Comparison of ENCODE assay signal across 9 cellular contexts in the genomic region with DNA sequence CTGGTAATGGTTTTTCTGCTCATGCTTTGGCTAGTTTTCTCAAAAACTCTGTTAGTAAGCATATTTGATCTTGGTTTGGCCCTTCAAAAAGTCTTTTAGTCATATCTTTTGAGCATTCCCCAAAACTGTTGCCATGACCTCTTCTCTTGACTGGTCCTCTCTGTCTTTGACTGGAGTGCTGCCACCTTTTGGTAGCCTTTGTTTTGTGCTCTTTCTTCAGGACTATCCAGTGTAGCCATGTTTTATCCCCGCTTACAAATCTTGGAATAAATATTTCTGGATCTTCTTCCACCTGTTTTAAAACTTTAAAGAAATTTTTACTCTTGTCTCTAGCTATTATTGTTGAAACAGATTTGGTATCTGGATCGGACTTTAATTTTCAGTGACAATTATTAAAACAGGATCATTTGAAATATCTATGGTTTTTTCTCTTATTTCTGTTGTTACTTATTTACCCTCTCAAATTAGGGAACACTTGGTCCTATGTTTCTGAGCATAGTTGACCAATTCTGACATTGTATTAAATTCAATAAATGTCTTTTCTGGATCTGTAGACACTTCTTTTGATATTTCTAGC. TPM values are rescaled to one million over a fixed set of nuclear protein-coding genes. Genes with fewer than 3 reads are reported as not detected.
DNase-seq lines count a peak whose midpoint lies in the region; ATAC-seq and TF ChIP-seq lines count a peak whose summit lies in the region.
"Had no signal": no experiment of that assay in that cellular context is flagged by ENCODE, and none has a peak within 500 bp of the region (broad histone marks: within the 10 kb centered on the region; RNA-seq: fewer than 3 reads in every experiment).

No MANE protein-coding gene starts in this region.

- H3K36me3 ChIP-seq in OCI-LY3 (replicated peaks; ENCODE audit: low read depth, low read length), result no peaks in the 10 kb centered on the region
- H3K36me3 ChIP-seq in upper lobe of left lung, result no peaks in the 10 kb centered on the region

- H3K9me3 ChIP-seq in OCI-LY3 (ENCODE audit: insufficient read depth, low read length), result no peaks in the 10 kb centered on the region
- H3K9me3 ChIP-seq in upper lobe of left lung, result no peaks in the 10 kb centered on the region

- no peaks in the 10 kb centered on the region for H3K27me3 ChIP-seq in OCI-LY3 (ENCODE audit: low read depth, low read length)
- H3K27me3 ChIP-seq in upper lobe of left lung, result no peaks in the 10 kb centered on the region

- TF ChIP-seq CTCF in AG09319 (IDR thresholded peaks at IDR 0.05; ENCODE audit: low read depth, low read length), result peak; percentile 47
- peak; percentile 48; the same call in 1 of the 2 replicates for TF ChIP-seq CTCF in GM12875 (IDR thresholded peaks at IDR 0.05; ENCODE audit: borderline replicate concordance, insufficient read depth, low read depth, low read length)
- TF ChIP-seq CTCF in OCI-LY3 (IDR thresholded peaks at IDR 0.05; ENCODE audit: low read depth, low read length), result peak; percentile 99
- peak; percentile 45 for TF ChIP-seq CTCF in fibroblast of villous mesenchyme (IDR thresholded peaks at IDR 0.05; ENCODE audit: insufficient read depth, low read depth, low read length)
- no peak for TF ChIP-seq CTCF in upper lobe of left lung (IDR thresholded peaks at IDR 0.05)

- WGBS in upper lobe of left lung, 2 donors, result 72 to 79% methylated on average over 2 of the region's 2 CpGs

- H3K27ac ChIP-seq in OCI-LY3 (ENCODE audit: low read length), result no peak overlapping the region
- no peak overlapping the region for H3K27ac ChIP-seq in upper lobe of left lung

- no peak for TF ChIP-seq POLR2A in upper lobe of left lung (IDR thresholded peaks at IDR 0.05)

- ATAC-seq in HG02970 (IDR thresholded peaks at IDR 0.05; ENCODE audit: low FRiP score, unreplicated experiment), result no peak
- ATAC-seq in upper lobe of left lung (ENCODE audit: low FRiP score in 2 of 2), result no peak

- no peak for TF ChIP-seq EP300 in upper lobe of left lung (IDR thresholded peaks at IDR 0.05)

- H3K4me1 ChIP-seq in OCI-LY3 (ENCODE audit: low read length) (peaks cover 19% of the 10 kb centered on the region), upper lobe of left lung (no peaks in the 10 kb centered on the region)

- no peak overlapping the region for H3K9ac ChIP-seq in OCI-LY3 (ENCODE audit: low read length)

- no peak overlapping the region for H3K4me3 ChIP-seq in GM12875 (ENCODE audit: low read depth, low read length)
- no peak overlapping the region for H3K4me3 ChIP-seq in OCI-LY3 (ENCODE audit: low read length)
- H3K4me3 ChIP-seq in fibroblast of villous mesenchyme (ENCODE audit: low read depth, low read length), result no peak overlapping the region
- H3K4me3 ChIP-seq in upper lobe of left lung, result no peak overlapping the region

- H2AFZ ChIP-seq in OCI-LY3 (ENCODE audit: low read depth, low read length), result 0 out of 2 replicates have a peak overlapping the region, but pooled peaks have one; percentile 4

- H3K4me2 ChIP-seq in OCI-LY3 (ENCODE audit: low read length), result peak overlapping the region; percentile 9

- DNase-seq in AG09319 (ENCODE audit: extremely low read depth, low read depth), result no peak
- DNase-seq in fibroblast of villous mesenchyme (ENCODE audit: low read depth), result peak; percentile 11
- DNase-seq in upper lobe of left lung, result no peak
- no peak for DNase-seq in NCI-H187 (lab: John Stamatoyannopoulos, UW)
- no peak for DNase-seq in middle frontal gyrus (ENCODE audit: extremely low spot score, low spot score)

- no peaks in the 10 kb centered on the region for H4K20me1 ChIP-seq in OCI-LY3 (ENCODE audit: insufficient read depth, low read length)

- H3K79me2 ChIP-seq in OCI-LY3 (ENCODE audit: low read length), result no peaks in the 10 kb centered on the region

RNA-seq across cellular contexts. Expression of a gene that starts 1.0 kb away (rescaled TPM):
- total RNA-seq in fibroblast of villous mesenchyme, result not detected in 2 replicates
- total RNA-seq in upper lobe of left lung, result not detected
- total RNA-seq: urinary bladder had no signal

Comparison
In these comparisons a context has a peak if more than half of its experiments do, and no peak if none do; other contexts are left out.
1. CTCF ChIP-seq: peak in AG09319 (single experiment), GM12875 (single experiment), OCI-LY3 (single experiment) and fibroblast of villous mesenchyme (single experiment); none in upper lobe of left lung (0 of 6).